Comparison of ENCODE assay signal across 8 cellular contexts in genomic region chr11:118918686-118919280, GRCh38.
DNase-seq lines count a peak whose midpoint lies in the region; ATAC-seq lines count a peak whose summit lies in the region.

No MANE protein-coding gene starts in this region.

- peak; percentile 72 for DNase-seq in activated CD8-positive, alpha-beta memory T cell treated with anti-CD3 and anti-CD28 coated beads for 24 hours
- no peak for DNase-seq in activated CD8-positive, alpha-beta memory T cell treated with anti-CD3 and anti-CD28 coated beads, Interleukin-2, amount 50 U/mL, for 48 hours
- DNase-seq in substantia nigra (lab: John Stamatoyannopoulos, UW): peak in 1 of 49 donors; percentile 61
- DNase-seq in NCI-H526 treated with DMSO at 0.1 percent for 48 hours (lab: John Stamatoyannopoulos, UW): no peak
- DNase-seq in NCI-H2171 treated with DMSO at 0.1 percent for 48 hours (lab: John Stamatoyannopoulos, UW): no peak

- H3K9me3 Mint-ChIP-seq in activated naive CD8-positive, alpha-beta T cell (ENCODE audit: low read depth): no peaks in the 10 kb centered on the region

- H3K9me3 ChIP-seq in iPS-20b (ENCODE audit: insufficient read depth, low read depth, low read length): no peaks in the 10 kb centered on the region

- peak overlapping the region; percentile 93 for H3K4me3 Mint-ChIP-seq in activated naive CD8-positive, alpha-beta T cell

- peaks cover 80% of the 10 kb centered on the region for H3K4me1 Mint-ChIP-seq in activated naive CD8-positive, alpha-beta T cell (ENCODE audit: low read depth)

- H3K27me3 ChIP-seq in iPS-20b (ENCODE audit: insufficient read depth, low read length): no peaks in the 10 kb centered on the region

- peaks cover 75% of the 10 kb centered on the region for H3K4me1 ChIP-seq in iPS-20b (ENCODE audit: insufficient read depth, low read length)

- no peaks in the 10 kb centered on the region for H3K36me3 Mint-ChIP-seq in activated naive CD8-positive, alpha-beta T cell

- H3K9ac ChIP-seq in iPS-20b (ENCODE audit: low read depth, low read length): peak overlapping the region; percentile 66; the same call in 1 of the 2 replicates

- no peak for ATAC-seq in HG03139 (IDR thresholded peaks at IDR 0.05; ENCODE audit: unreplicated experiment)

- H3K36me3 ChIP-seq in iPS-20b (ENCODE audit: insufficient read depth, low read depth, low read length): no peaks in the 10 kb centered on the region

- H3K27me3 Mint-ChIP-seq in activated naive CD8-positive, alpha-beta T cell: no peaks in the 10 kb centered on the region

- peak overlapping the region; percentile 55 for H3K4me3 ChIP-seq in iPS-20b (ENCODE audit: low read length)

- peak overlapping the region; percentile 99 for H3K27ac Mint-ChIP-seq in activated naive CD8-positive, alpha-beta T cell

- H3K27ac ChIP-seq in iPS-20b (ENCODE audit: low read length) (peak overlapping the region; percentile 5), substantia nigra (ENCODE audit: low read depth, low read length, poor library complexity, severe bottlenecking) (peak overlapping the region; percentile 56)
